In genomic region chr16:1769402-1770300, GRCh38 we compare ENCODE assay signal across 8 cellular contexts. TPM values are rescaled to one million over a fixed set of nuclear protein-coding genes. Genes with fewer than 3 reads are reported as not detected.
DNase-seq lines count a peak whose midpoint lies in the region; ATAC-seq and TF ChIP-seq lines count a peak whose summit lies in the region.

No MANE protein-coding gene starts in this region.

- peaks cover 18% of the 10 kb centered on the region for H3K4me1 ChIP-seq in ACC112 (ENCODE audit: control insufficient read depth, insufficient read depth, low read length, unreplicated experiment)

- no peaks in the 10 kb centered on the region for H3K9me3 Mint-ChIP-seq in natural killer cell treated with Interleukin-12 subunit alpha and Interleukin-12 subunit beta and Interleukin-15 and Interleukin-18, amount 100 ng/mL, for 72 hours

- H3K27ac Mint-ChIP-seq in natural killer cell treated with Interleukin-12 subunit alpha and Interleukin-12 subunit beta and Interleukin-15 and Interleukin-18, amount 100 ng/mL, for 72 hours: peak overlapping the region in 1 of 2 donors; percentile 50

- in situ Hi-C loops in astrocyte of the cerebellum (cut with HindIII; ENCODE audit: low sequenced_read_pairs): no loop called here

- peaks cover 11 to 12% of the 10 kb centered on the region in 2 donors for H3K4me1 Mint-ChIP-seq in natural killer cell treated with Interleukin-12 subunit alpha and Interleukin-12 subunit beta and Interleukin-15 and Interleukin-18, amount 100 ng/mL, for 72 hours (ENCODE audit: low read depth in 2 of 2)

- no peak for DNase-seq in HFF-Myc (ENCODE audit: extremely low read depth, low read depth)
- no peak for DNase-seq in astrocyte of the cerebellum (ENCODE audit: low read depth)
- DNase-seq in natural killer cell treated with Interleukin-12 subunit alpha and Interleukin-12 subunit beta and Interleukin-15 and Interleukin-18, amount 100 ng/mL, for 72 hours (ENCODE audit: low spot score): no peak
- DNase-seq in KG1 (lab: John Stamatoyannopoulos, UW): no peak
- DNase-seq in NCI-H2196 (lab: John Stamatoyannopoulos, UW; ENCODE audit: unreplicated experiment): no peak
- DNase-seq in SW480 (ENCODE audit: low spot score): no peak

- H3K4me3 Mint-ChIP-seq in natural killer cell treated with Interleukin-12 subunit alpha and Interleukin-12 subunit beta and Interleukin-15 and Interleukin-18, amount 100 ng/mL, for 72 hours: peak overlapping the region; percentile 96

- H3K4me3 ChIP-seq in ACC112 (ENCODE audit: low read depth, low read length): peak overlapping the region; percentile 97
- H3K4me3 ChIP-seq in HFF-Myc (replicated peaks; ENCODE audit: low read depth, low read length): peak overlapping the region; percentile 91
- peak overlapping the region; percentile 59 for H3K4me3 ChIP-seq in astrocyte of the cerebellum (ENCODE audit: low read depth, low read length)

- H3K27me3 Mint-ChIP-seq in natural killer cell treated with Interleukin-12 subunit alpha and Interleukin-12 subunit beta and Interleukin-15 and Interleukin-18, amount 100 ng/mL, for 72 hours: no peaks in the 10 kb centered on the region

- H3K27ac ChIP-seq in ACC112 (ENCODE audit: low read depth, low read length): no peak overlapping the region; the same call in 1 of the 2 replicates

- peaks cover 15% of the 10 kb centered on the region for H3K79me2 ChIP-seq in ACC112 (ENCODE audit: control insufficient read depth, insufficient read depth, low read length, unreplicated experiment)

- no peaks in the 10 kb centered on the region for H3K27me3 ChIP-seq in ACC112 (ENCODE audit: insufficient read depth, low read length)

- H3K36me3 Mint-ChIP-seq in natural killer cell treated with Interleukin-12 subunit alpha and Interleukin-12 subunit beta and Interleukin-15 and Interleukin-18, amount 100 ng/mL, for 72 hours: peaks cover 6% of the 10 kb centered on the region

- H3K36me3 ChIP-seq in ACC112 (ENCODE audit: insufficient read depth, low read length): peaks cover 5% of the 10 kb centered on the region; the same call in 1 of the 2 replicates

- no peak for ATAC-seq in natural killer cell treated with Interleukin-12 subunit alpha and Interleukin-12 subunit beta and Interleukin-15 and Interleukin-18, amount 100 ng/mL, for 72 hours
- ATAC-seq in HG02610 (IDR thresholded peaks at IDR 0.05; ENCODE audit: unreplicated experiment): no peak

- no peak overlapping the region for H2AFZ ChIP-seq in ACC112 (ENCODE audit: low read length, unreplicated experiment)

- TF ChIP-seq CTCF in HFF-Myc (IDR thresholded peaks at IDR 0.05; ENCODE audit: low read depth, low read length, missing control alignments) (no peak), astrocyte of the cerebellum (IDR thresholded peaks at IDR 0.05; ENCODE audit: low read depth, low read length, missing control alignments) (no peak)

RNA-seq across cellular contexts. Expression of gene NME3, which starts 1.7 kb away (rescaled TPM):
- 10 to 100 TPM; 37.4 to 46.4 TPM for total RNA-seq in natural killer cell treated with Interleukin-12 subunit alpha and Interleukin-12 subunit beta and Interleukin-15 and Interleukin-18, amount 100 ng/mL, for 72 hours

RNA-seq across cellular contexts. Expression of gene EME2, which starts 3.0 kb away (rescaled TPM):
- 10 to 100 TPM; 34.8 to 55.0 TPM for total RNA-seq in natural killer cell treated with Interleukin-12 subunit alpha and Interleukin-12 subunit beta and Interleukin-15 and Interleukin-18, amount 100 ng/mL, for 72 hours

RNA-seq across cellular contexts. Expression of gene MRPS34, which starts 3.3 kb away (rescaled TPM):
- total RNA-seq in natural killer cell treated with Interleukin-12 subunit alpha and Interleukin-12 subunit beta and Interleukin-15 and Interleukin-18, amount 100 ng/mL, for 72 hours: 100 to 1,000 TPM in 1 of 2 donors, 10 to 100 TPM in 1; 98.1 to 192 TPM

RNA-seq across cellular contexts. Expression of gene SPSB3, which starts 12.7 kb away (rescaled TPM):
- 10 to 100 TPM; 26.9 to 30.1 TPM for total RNA-seq in natural killer cell treated with Interleukin-12 subunit alpha and Interleukin-12 subunit beta and Interleukin-15 and Interleukin-18, amount 100 ng/mL, for 72 hours

RNA-seq across cellular contexts. Expression of gene NUBP2, which starts 13.1 kb away (rescaled TPM):
- 10 to 100 TPM; 47.9 to 81.8 TPM for total RNA-seq in natural killer cell treated with Interleukin-12 subunit alpha and Interleukin-12 subunit beta and Interleukin-15 and Interleukin-18, amount 100 ng/mL, for 72 hours
